ENCODE assay signal across 14 cellular contexts in genomic region chr13:46555722-46556121, GRCh38. TPM values are rescaled to one million over a fixed set of nuclear protein-coding genes. Genes with fewer than 3 reads are reported as not detected.
A peak's percentile ranks its signal among the peaks of the same experiment; 100 is the strongest.
DNase-seq lines count a peak whose midpoint lies in the region; ATAC-seq, FAIRE-seq and TF ChIP-seq lines count a peak whose summit lies in the region.
"Had no signal": no experiment of that assay in that cellular context is flagged by ENCODE, and none has a peak within 500 bp of the region (broad histone marks: within the 10 kb centered on the region; RNA-seq: fewer than 3 reads in every experiment).

No MANE protein-coding gene starts in this region.

- peaks cover 7 to 13% of the 10 kb centered on the region in 2 donors for H3K4me1 ChIP-seq in kidney (ENCODE audit: control insufficient read depth in 1 of 2, insufficient read depth in 1 of 2, low read depth in 1 of 2, low read length in 2 of 2)
- peaks cover 36% of the 10 kb centered on the region for H3K4me1 ChIP-seq in suprapubic skin
- H3K4me1 ChIP-seq: prostate gland had no signal

- no peaks in the 10 kb centered on the region for H3K9me3 ChIP-seq in kidney (ENCODE audit: control insufficient read depth in 1 of 2, low read length in 2 of 2)
- H3K9me3 ChIP-seq in suprapubic skin = no peaks in the 10 kb centered on the region
- H3K9me3 ChIP-seq: prostate gland had no signal

- intact Hi-C loops in activated CD8-positive, alpha-beta T cell treated with anti-CD3 and anti-CD28 coated beads for 36 hours (cut with micrococcal nuclease) = no loop called here
- intact Hi-C loops in kidney (cut with DNase I) = loop anchor here (10.0 kb wide), 1 partner anchor 129 kb away; no protein-coding TSS in a partner anchor
- intact Hi-C loops in posterior cingulate gyrus (cut with DNase I) = loop anchor here (10.0 kb wide), 1 partner anchor 69 kb away; no protein-coding TSS in a partner anchor

- H3K4me1 Mint-ChIP-seq in activated CD8-positive, alpha-beta memory T cell treated with anti-CD3 and anti-CD28 coated beads, Interleukin-2, amount 10 ng/mL, durations not matched to agents 7 days and 5 days = peaks cover 44% of the 10 kb centered on the region
- peaks cover 55% of the 10 kb centered on the region for H3K4me1 Mint-ChIP-seq in activated CD8-positive, alpha-beta T cell treated with anti-CD3 and anti-CD28 coated beads for 36 hours (ENCODE audit: low read depth)

- ATAC-seq in activated CD8-positive, alpha-beta memory T cell treated with anti-CD3 and anti-CD28 coated beads, Interleukin-2, amount 10 ng/mL, durations not matched to agents 7 days and 5 days = no peak
- no peak for ATAC-seq in activated CD8-positive, alpha-beta T cell treated with anti-CD3 and anti-CD28 coated beads for 36 hours

- H3K27me3 ChIP-seq in suprapubic skin = no peaks in the 10 kb centered on the region

- no peak for TF ChIP-seq POLR2A in suprapubic skin (IDR thresholded peaks at IDR 0.05)

- peak overlapping the region; percentile 78 for H3K4me3 Mint-ChIP-seq in activated CD8-positive, alpha-beta memory T cell treated with anti-CD3 and anti-CD28 coated beads, Interleukin-2, amount 10 ng/mL, durations not matched to agents 7 days and 5 days
- H3K4me3 Mint-ChIP-seq in activated CD8-positive, alpha-beta T cell treated with anti-CD3 and anti-CD28 coated beads for 36 hours = peak overlapping the region; percentile 90

- POLR2A ChIA-PET in activated CD8-positive, alpha-beta T cell treated with anti-CD3 and anti-CD28 coated beads for 36 hours (lab: Charles Lee) = interaction anchor here (1.1 to 1.5 kb wide), 2 partner anchors 16 to 113 kb away, joined by 3 to 4 read pairs; no protein-coding TSS in a partner anchor

- CTCF ChIA-PET in activated CD8-positive, alpha-beta memory T cell treated with anti-CD3 and anti-CD28 coated beads, Interleukin-2, amount 10 ng/mL, durations not matched to agents 7 days and 5 days (lab: Charles Lee) = interaction anchor here (0.9 to 1.6 kb wide), 7 partner anchors 11 to 166 kb away, joined by 3 to 5 read pairs (median 3); no protein-coding TSS in a partner anchor
- CTCF ChIA-PET in activated CD8-positive, alpha-beta T cell treated with anti-CD3 and anti-CD28 coated beads for 36 hours (lab: Charles Lee) = interaction anchor here (1.0 to 1.5 kb wide), 8 partner anchors 11 to 165 kb away, joined by 3 to 5 read pairs (median 3); no protein-coding TSS in a partner anchor

- H3K27me3 Mint-ChIP-seq in activated CD8-positive, alpha-beta memory T cell treated with anti-CD3 and anti-CD28 coated beads, Interleukin-2, amount 10 ng/mL, durations not matched to agents 7 days and 5 days = no peaks in the 10 kb centered on the region
- no peaks in the 10 kb centered on the region for H3K27me3 Mint-ChIP-seq in activated CD8-positive, alpha-beta T cell treated with anti-CD3 and anti-CD28 coated beads for 36 hours
- H3K27me3 Mint-ChIP-seq: activated CD4-positive, alpha-beta memory T cell treated with anti-CD3 and anti-CD28 coated beads for 36 hours had no signal

- H3K36me3 ChIP-seq in kidney (ENCODE audit: control insufficient read depth in 1 of 2, insufficient read depth in 2 of 2, low read length in 2 of 2) (no peaks in the 10 kb centered on the region), suprapubic skin (no peaks in the 10 kb centered on the region)
- H3K36me3 ChIP-seq: prostate gland had no signal

- no peak for FAIRE-seq in kidney (lab: Jason Lieb, UNC)
- FAIRE-seq: G401.6 had no signal

- no peak for TF ChIP-seq CTCF in activated CD8-positive, alpha-beta T cell treated with anti-CD3 and anti-CD28 coated beads for 36 hours (IDR thresholded peaks at IDR 0.05)
- TF ChIP-seq CTCF in kidney (IDR thresholded peaks at IDR 0.05; ENCODE audit: borderline replicate concordance, extremely low read depth, insufficient read depth) (no peak), suprapubic skin (IDR thresholded peaks at IDR 0.05) (no peak)

- WGBS in suprapubic skin = 35% methylated on average over 3 of the region's 3 CpGs

- H3K4me3 ChIP-seq in kidney (ENCODE audit: low read length in 2 of 2) (peak overlapping the region; percentile 73 to 89), suprapubic skin (no peak overlapping the region)

- no peaks in the 10 kb centered on the region for H3K9me3 Mint-ChIP-seq in activated CD8-positive, alpha-beta memory T cell treated with anti-CD3 and anti-CD28 coated beads, Interleukin-2, amount 10 ng/mL, durations not matched to agents 7 days and 5 days (ENCODE audit: low read depth)
- H3K9me3 Mint-ChIP-seq in activated CD8-positive, alpha-beta T cell treated with anti-CD3 and anti-CD28 coated beads for 36 hours = no peaks in the 10 kb centered on the region
- H3K9me3 Mint-ChIP-seq: activated CD4-positive, alpha-beta memory T cell treated with anti-CD3 and anti-CD28 coated beads for 36 hours; H9 had no signal

- peak overlapping the region in 1 of 2 donors; percentile 41 for H3K9ac ChIP-seq in kidney (ENCODE audit: low read length in 2 of 2)

- DNase-seq in activated CD8-positive, alpha-beta memory T cell treated with anti-CD3 and anti-CD28 coated beads, Interleukin-2, amount 10 ng/mL, durations not matched to agents 7 days and 5 days = no peak
- DNase-seq in activated CD8-positive, alpha-beta memory T cell treated with anti-CD3 and anti-CD28 coated beads, Interleukin-2, amount 50 U/mL, for 4 hours = no peak
- no peak for DNase-seq in activated CD8-positive, alpha-beta T cell treated with anti-CD3 and anti-CD28 coated beads for 36 hours
- DNase-seq in kidney (no peak), suprapubic skin (ENCODE audit: low spot score in 2 of 2) (no peak), activated gamma-delta T cell (lab: John Stamatoyannopoulos, UW) (no peak), posterior cingulate gyrus (no peak)
- no peak for DNase-seq in activated effector memory CD4-positive, alpha-beta T cell treated with Interleukin-2 at 50 U/mL for 16 hours
- DNase-seq: activated CD4-positive, alpha-beta memory T cell treated with anti-CD3 and anti-CD28 coated beads for 36 hours; H9; kidney glomerular epithelial cell; NCI-H524 treated with DMSO at 0.1 percent for 48 hours had no signal

- H3K27ac ChIP-seq in kidney (ENCODE audit: low read depth in 2 of 2, low read length in 2 of 2) = peak overlapping the region in 1 of 2 donors; percentile 96
- peak overlapping the region; percentile 89 for H3K27ac ChIP-seq in suprapubic skin

- TF ChIP-seq EP300 in suprapubic skin (IDR thresholded peaks at IDR 0.05) = no peak

- H3K36me3 Mint-ChIP-seq in activated CD8-positive, alpha-beta memory T cell treated with anti-CD3 and anti-CD28 coated beads, Interleukin-2, amount 10 ng/mL, durations not matched to agents 7 days and 5 days = no peaks in the 10 kb centered on the region
- H3K36me3 Mint-ChIP-seq in activated CD8-positive, alpha-beta T cell treated with anti-CD3 and anti-CD28 coated beads for 36 hours (ENCODE audit: low read depth) = peaks cover 3% of the 10 kb centered on the region
- H3K36me3 Mint-ChIP-seq: activated CD4-positive, alpha-beta memory T cell treated with anti-CD3 and anti-CD28 coated beads for 36 hours had no signal

- H3K27ac Mint-ChIP-seq in activated CD8-positive, alpha-beta memory T cell treated with anti-CD3 and anti-CD28 coated beads, Interleukin-2, amount 10 ng/mL, durations not matched to agents 7 days and 5 days = no peak overlapping the region
- H3K27ac Mint-ChIP-seq in activated CD8-positive, alpha-beta T cell treated with anti-CD3 and anti-CD28 coated beads for 36 hours = peak overlapping the region; percentile 44
- H3K27ac Mint-ChIP-seq: activated CD4-positive, alpha-beta memory T cell treated with anti-CD3 and anti-CD28 coated beads for 36 hours; H9 had no signal

RNA-seq across cellular contexts. Expression of gene LRCH1, which starts 2.8 kb away (rescaled TPM):
- total RNA-seq in activated CD8-positive, alpha-beta memory T cell treated with anti-CD3 and anti-CD28 coated beads, Interleukin-2, amount 10 ng/mL, durations not matched to agents 7 days and 5 days = 10 to 100 TPM; 19.8 to 20.9 TPM
- total RNA-seq in activated CD8-positive, alpha-beta T cell treated with anti-CD3 and anti-CD28 coated beads for 36 hours = 10 to 100 TPM; 15.5 to 17.1 TPM
- total RNA-seq in kidney (39.0 TPM), suprapubic skin (10 to 100 TPM; 29.1 to 44.7 (median 34.9) TPM)
- polyA plus RNA-seq in kidney (ENCODE audit: insufficient read depth, low read depth, low replicate concordance) = 10.2 TPM
